In genomic region chr1:2248854-2249558, GRCh38 we compare ENCODE assay signal across 12 cellular contexts. TPM values are rescaled to one million over a fixed set of nuclear protein-coding genes. Genes with fewer than 3 reads are reported as not detected.
A peak's percentile ranks its signal among the peaks of the same experiment; 100 is the strongest.
DNase-seq lines count a peak whose midpoint lies in the region; ATAC-seq and TF ChIP-seq lines count a peak whose summit lies in the region.
"Had no signal": no experiment of that assay in that cellular context is flagged by ENCODE, and none has a peak within 500 bp of the region (broad histone marks: within the 10 kb centered on the region; RNA-seq: fewer than 3 reads in every experiment).

No MANE protein-coding gene starts in this region.

- no peak overlapping the region for H2AFZ ChIP-seq in H9 (ENCODE audit: low read length)

- ATAC-seq in HG03520 (IDR thresholded peaks at IDR 0.05; ENCODE audit: unreplicated experiment) (no peak), HG03354 (IDR thresholded peaks at IDR 0.05; ENCODE audit: poor library complexity, severe bottlenecking, unreplicated experiment) (no peak), GM21786 (IDR thresholded peaks at IDR 0.05; ENCODE audit: unreplicated experiment) (no peak)

- no peak overlapping the region for H4K8ac ChIP-seq in H9 (replicated peaks; ENCODE audit: insufficient read length, low read depth, low read length)

- H3K4me1 ChIP-seq in H9 (ENCODE audit: insufficient read depth, low read length) (peaks cover 22% of the 10 kb centered on the region), iPS-20b (ENCODE audit: insufficient read depth, low read length) (peaks cover 38% of the 10 kb centered on the region; the same call in 1 of the 2 replicates), rectal smooth muscle tissue (ENCODE audit: control insufficient read depth, insufficient read depth, low read length) (peaks cover 37% of the 10 kb centered on the region)

- DNase-seq in H9, result peak; percentile 28
- DNase-seq in activated T-helper 1 cell treated with anti-CD3 and anti-CD28 coated beads, Interleukin-12 subunit alpha, Interleukin-12 subunit beta, Interleukin-2, Interleukin-4 antibody, amounts not matched to agents 30 ng/mL and 10 ng/mL and 1 ng/mL, durations not matched to agents 14 hours and 24 hours and 36 hours (ENCODE audit: low spot score), result no peak
- DNase-seq: DMS153; NCI-H2227 treated with DMSO at 0.1 percent for 48 hours; stimulated activated CD8-positive, alpha-beta memory T cell treated with anti-CD3 and anti-CD28 coated beads, Interleukin-4, amount 100 ng/mL, for 48 hours had no signal

- peak overlapping the region; percentile 64 for H3K14ac ChIP-seq in H9 (ENCODE audit: insufficient read depth, low read length)

- H3K4me3 Mint-ChIP-seq in H9, result peak overlapping the region; percentile 3 to 57; a peak in 4 of 5 replicates
- no peak overlapping the region for H3K4me3 Mint-ChIP-seq in activated T-helper 1 cell treated with anti-CD3 and anti-CD28 coated beads, Interleukin-12 subunit alpha, Interleukin-12 subunit beta, Interleukin-2, Interleukin-4 antibody, amounts not matched to agents 30 ng/mL and 10 ng/mL and 1 ng/mL, durations not matched to agents 14 hours and 24 hours and 36 hours

- WGBS in H9 (ENCODE audit: extremely low coverage, insufficient read length, low lambda C conversion rate), result no CpG with 5 or more reads among the region's 24 CpGs

- no peak for TF ChIP-seq CTCF in H9 (conservative IDR thresholded peaks at IDR 0.05)

- H3K4me2 ChIP-seq in H9 (ENCODE audit: insufficient read depth, insufficient read length, low read length), result peak overlapping the region; percentile 22

- H3T11ph ChIP-seq in H9 (ENCODE audit: low read length), result no peak overlapping the region

- H3K79me2 ChIP-seq in H9 (ENCODE audit: insufficient read depth, low read length), result peaks cover 49% of the 10 kb centered on the region; the same call in 1 of the 2 replicates

- H3K56ac ChIP-seq in H9 (ENCODE audit: insufficient read length, low read depth, low read length), result no peak overlapping the region

- H3K79me1 ChIP-seq in H9 (ENCODE audit: insufficient read depth, low read depth, low read length, poor library complexity, severe bottlenecking), result peaks cover 7% of the 10 kb centered on the region

- no peak overlapping the region for H2AK5ac ChIP-seq in H9 (ENCODE audit: insufficient read length, low read length)

- H2BK12ac ChIP-seq in H9 (ENCODE audit: insufficient read length, low read depth, low read length), result peak overlapping the region; percentile 20

- no peaks in the 10 kb centered on the region for H3K27me3 ChIP-seq in H9 (ENCODE audit: insufficient read depth, low read length)
- no peaks in the 10 kb centered on the region for H3K27me3 ChIP-seq in iPS-20b (ENCODE audit: insufficient read depth, low read length)
- no peaks in the 10 kb centered on the region for H3K27me3 ChIP-seq in rectal smooth muscle tissue (ENCODE audit: control insufficient read depth, insufficient read depth, low read length)
- H3K27me3 ChIP-seq: SJSA1 had no signal

- H3K4me3 ChIP-seq in iPS-20b (ENCODE audit: low read length), result peak overlapping the region; percentile 26; the same call in 1 of the 2 replicates
- peak overlapping the region; percentile 29 for H3K4me3 ChIP-seq in rectal smooth muscle tissue (ENCODE audit: low read length)
- H3K4me3 ChIP-seq: SJSA1 had no signal

- no peak overlapping the region for H2BK120ac ChIP-seq in H9 (ENCODE audit: low read depth, low read length, poor library complexity, severe bottlenecking)

- H3K36me3 Mint-ChIP-seq in H9 (ENCODE audit: insufficient read depth in 1 of 3, low read depth in 3 of 3), result peaks cover 12 to 17% (median 15%) of the 10 kb centered on the region in 3 experiments
- H3K36me3 Mint-ChIP-seq in activated T-helper 1 cell treated with anti-CD3 and anti-CD28 coated beads, Interleukin-12 subunit alpha, Interleukin-12 subunit beta, Interleukin-2, Interleukin-4 antibody, amounts not matched to agents 30 ng/mL and 10 ng/mL and 1 ng/mL, durations not matched to agents 14 hours and 24 hours and 36 hours (ENCODE audit: low read depth), result peaks cover 21% of the 10 kb centered on the region

- no peak overlapping the region for H4K5ac ChIP-seq in H9 (ENCODE audit: insufficient read length, low read depth, low read length)

- H3K27ac Mint-ChIP-seq in H9, result peak overlapping the region; percentile 96 to 98 (median 98)
- H3K27ac Mint-ChIP-seq in activated T-helper 1 cell treated with anti-CD3 and anti-CD28 coated beads, Interleukin-12 subunit alpha, Interleukin-12 subunit beta, Interleukin-2, Interleukin-4 antibody, amounts not matched to agents 30 ng/mL and 10 ng/mL and 1 ng/mL, durations not matched to agents 14 hours and 24 hours and 36 hours, result no peak overlapping the region

- H3K23ac ChIP-seq in H9 (ENCODE audit: insufficient read length, low read depth, low read length), result no peak overlapping the region

- H2BK5ac ChIP-seq in H9 (ENCODE audit: insufficient read length, low read length), result no peak overlapping the region

- H3K18ac ChIP-seq in H9 (ENCODE audit: insufficient read length, low read depth, low read length), result peak overlapping the region; percentile 63

- H2BK15ac ChIP-seq in H9 (ENCODE audit: low read depth, low read length), result no peak overlapping the region; the same call in 1 of the 2 replicates

- H3K4me1 Mint-ChIP-seq in H9, result peaks cover 64% of the 10 kb centered on the region in 2 experiments
- peaks cover 13% of the 10 kb centered on the region for H3K4me1 Mint-ChIP-seq in activated T-helper 1 cell treated with anti-CD3 and anti-CD28 coated beads, Interleukin-12 subunit alpha, Interleukin-12 subunit beta, Interleukin-2, Interleukin-4 antibody, amounts not matched to agents 30 ng/mL and 10 ng/mL and 1 ng/mL, durations not matched to agents 14 hours and 24 hours and 36 hours (ENCODE audit: low read depth)

- peak overlapping the region; percentile 13 for H3K9ac ChIP-seq in H9 (ENCODE audit: extremely low read depth, insufficient read length, low read length)
- peak overlapping the region; percentile 65; the same call in 1 of the 2 replicates for H3K9ac ChIP-seq in iPS-20b (ENCODE audit: low read depth, low read length)
- H3K9ac ChIP-seq in rectal smooth muscle tissue (ENCODE audit: low read length), result no peak overlapping the region

- H3K36me3 ChIP-seq in iPS-20b (ENCODE audit: insufficient read depth, low read depth, low read length) (no peaks in the 10 kb centered on the region), rectal smooth muscle tissue (ENCODE audit: control insufficient read depth, insufficient read depth, low read length) (peaks cover 2% of the 10 kb centered on the region)

- intact Hi-C loops in activated T-helper 1 cell treated with anti-CD3 and anti-CD28 coated beads, Interleukin-12 subunit alpha, Interleukin-12 subunit beta, Interleukin-2, Interleukin-4 antibody, amounts not matched to agents 30 ng/mL and 10 ng/mL and 1 ng/mL, durations not matched to agents 14 hours and 24 hours and 36 hours (cut with micrococcal nuclease), result no loop called here

- H3K9me3 Mint-ChIP-seq in H9, result no peaks in the 10 kb centered on the region
- H3K9me3 Mint-ChIP-seq in activated T-helper 1 cell treated with anti-CD3 and anti-CD28 coated beads, Interleukin-12 subunit alpha, Interleukin-12 subunit beta, Interleukin-2, Interleukin-4 antibody, amounts not matched to agents 30 ng/mL and 10 ng/mL and 1 ng/mL, durations not matched to agents 14 hours and 24 hours and 36 hours, result peaks cover 4% of the 10 kb centered on the region

- H4K91ac ChIP-seq in H9 (ENCODE audit: insufficient read length, low read depth, low read length), result peak overlapping the region; percentile 3

- H3K27ac ChIP-seq in H9 (ENCODE audit: insufficient read length, low read depth, low read length) (peak overlapping the region; percentile 23), angular gyrus (ENCODE audit: low read depth, low read length) (peak overlapping the region; percentile 22), iPS-20b (ENCODE audit: low read length) (peak overlapping the region; percentile 52), rectal smooth muscle tissue (ENCODE audit: low read depth, low read length) (peak overlapping the region; percentile 24)
- H3K27ac ChIP-seq: SJSA1 had no signal

- H3K9me3 ChIP-seq in H9 (ENCODE audit: control insufficient read depth, low read depth, low read length) (no peaks in the 10 kb centered on the region), iPS-20b (ENCODE audit: insufficient read depth, low read depth, low read length) (no peaks in the 10 kb centered on the region)
- H3K9me3 ChIP-seq: SJSA1 had no signal

- no peak overlapping the region for H2BK20ac ChIP-seq in H9 (ENCODE audit: low read depth, low read length, poor library complexity, severe bottlenecking)

- H3K23me2 ChIP-seq in H9 (ENCODE audit: insufficient read length, low read depth, low read length, poor library complexity, severe bottlenecking), result no peaks in the 10 kb centered on the region

- peak overlapping the region; percentile 11; the same call in 1 of the 2 replicates for H3K4ac ChIP-seq in H9 (ENCODE audit: low read depth, low read length)

- no peaks in the 10 kb centered on the region for H4K20me1 ChIP-seq in H9 (ENCODE audit: control insufficient read depth, insufficient read depth, insufficient read length)

- H3K27me3 Mint-ChIP-seq in H9 (ENCODE audit: low read depth), result no peaks in the 10 kb centered on the region
- H3K27me3 Mint-ChIP-seq in activated T-helper 1 cell treated with anti-CD3 and anti-CD28 coated beads, Interleukin-12 subunit alpha, Interleukin-12 subunit beta, Interleukin-2, Interleukin-4 antibody, amounts not matched to agents 30 ng/mL and 10 ng/mL and 1 ng/mL, durations not matched to agents 14 hours and 24 hours and 36 hours (ENCODE audit: insufficient read depth), result no peaks in the 10 kb centered on the region

RNA-seq across cellular contexts. Expression of gene SKI, which starts 20.9 kb away (rescaled TPM):
- 88.8 and 89.5 TPM in 2 replicates for total RNA-seq in H9 (2021)
- 38.3 and 44.5 TPM in 2 replicates for total RNA-seq in activated T-helper 1 cell treated with anti-CD3 and anti-CD28 coated beads, Interleukin-12 subunit alpha, Interleukin-12 subunit beta, Interleukin-2, Interleukin-4 antibody, amounts not matched to agents 30 ng/mL and 10 ng/mL and 1 ng/mL, durations not matched to agents 14 hours and 24 hours and 36 hours

RNA-seq across cellular contexts. Expression of gene FAAP20, which starts 54.4 kb away (rescaled TPM):
- total RNA-seq in H9 (2021), result 119 and 125 TPM in 2 replicates
- 50.3 and 50.5 TPM in 2 replicates for total RNA-seq in activated T-helper 1 cell treated with anti-CD3 and anti-CD28 coated beads, Interleukin-12 subunit alpha, Interleukin-12 subunit beta, Interleukin-2, Interleukin-4 antibody, amounts not matched to agents 30 ng/mL and 10 ng/mL and 1 ng/mL, durations not matched to agents 14 hours and 24 hours and 36 hours
